Comparison of ENCODE assay signal across 8 cellular contexts in genomic region chr3:196968233-196969000, GRCh38. TPM values are rescaled to one million over a fixed set of nuclear protein-coding genes. Genes with fewer than 3 reads are reported as not detected.
A peak's percentile ranks its signal among the peaks of the same experiment; 100 is the strongest.
DNase-seq lines count a peak whose midpoint lies in the region; ATAC-seq, FAIRE-seq and TF ChIP-seq lines count a peak whose summit lies in the region.

PIGZ (minus strand) TSS chr3:196968833; CDS start chr3:196952031, 16,802 bp downstream.

- H3K27me3 Mint-ChIP-seq in CD8-positive, alpha-beta memory T cell: peaks cover 1 to 4% of the 10 kb centered on the region in 2 donors
- peaks cover 54% of the 10 kb centered on the region for H3K27me3 Mint-ChIP-seq in brain

- no peak within 1 kb of the TSS for H3K9ac ChIP-seq in kidney (ENCODE audit: low read length in 2 of 2)

- TF ChIP-seq CTCF in brain (conservative IDR thresholded peaks at IDR 0.05) (no peak), kidney (IDR thresholded peaks at IDR 0.05; ENCODE audit: borderline replicate concordance, extremely low read depth, insufficient read depth) (no peak)

- POLR2A ChIA-PET in CD8-positive, alpha-beta memory T cell (lab: Charles Lee): interaction anchor here (2.0 kb wide), 1 partner anchor 27 kb away, joined by 9 read pairs; the partner anchor contains the start of gene NCBP2

- H3K27ac ChIP-seq in CD8-positive, alpha-beta memory T cell (ENCODE audit: low read depth, low read length): peak within 1 kb of the TSS; percentile 51
- H3K27ac ChIP-seq in SJSA1 (no peak within 1 kb of the TSS), kidney (ENCODE audit: low read depth in 2 of 2, low read length in 2 of 2) (no peak within 1 kb of the TSS)

- CTCF ChIA-PET in CD8-positive, alpha-beta memory T cell (lab: Charles Lee): interaction anchor here (0.9 to 1.1 kb wide), 2 partner anchors 11 to 131 kb away, joined by 3 read pairs; no protein-coding TSS in a partner anchor

- H3K9me3 Mint-ChIP-seq in CD8-positive, alpha-beta memory T cell: peaks cover 0 to 1% (median 0%) of the 10 kb centered on the region in 5 donors
- peaks cover 6 to 36% (median 8%) of the 10 kb centered on the region in 5 experiments for H3K9me3 Mint-ChIP-seq in brain

- peak within 1 kb of the TSS; percentile 49 for H3K4me3 ChIP-seq in CD8-positive, alpha-beta memory T cell (ENCODE audit: low read length)
- H3K4me3 ChIP-seq in SJSA1: peak within 1 kb of the TSS; percentile 60
- H3K4me3 ChIP-seq in kidney (ENCODE audit: low read length in 2 of 2): peak within 1 kb of the TSS; percentile 47 to 48

- no peaks in the 10 kb centered on the region for H3K9me3 ChIP-seq in CD8-positive, alpha-beta memory T cell (ENCODE audit: low read length)
- peaks cover 10% of the 10 kb centered on the region; the same call in 1 of the 2 replicates for H3K9me3 ChIP-seq in SJSA1 (replicated peaks)
- no peaks in the 10 kb centered on the region for H3K9me3 ChIP-seq in kidney (ENCODE audit: control insufficient read depth in 1 of 2, low read length in 2 of 2)

- peaks cover 5 to 17% (median 8%) of the 10 kb centered on the region in 3 donors for H3K4me1 Mint-ChIP-seq in CD8-positive, alpha-beta memory T cell
- peaks cover 13% of the 10 kb centered on the region for H3K4me1 Mint-ChIP-seq in brain

- no peaks in the 10 kb centered on the region for H3K27me3 ChIP-seq in CD8-positive, alpha-beta memory T cell (ENCODE audit: insufficient read depth, low read length, poor library complexity, severe bottlenecking)
- H3K27me3 ChIP-seq in SJSA1 (replicated peaks): no peaks in the 10 kb centered on the region

- intact Hi-C loops in kidney (cut with DNase I): loop anchor here (10.0 kb wide), 1 partner anchor 134 kb away; no protein-coding TSS in a partner anchor

- peak; percentile 66 for ATAC-seq in HG03280 (IDR thresholded peaks at IDR 0.05; ENCODE audit: unreplicated experiment)

- peak in 2 of 5 donors; percentile 10 to 23 for DNase-seq in CD8-positive, alpha-beta memory T cell
- DNase-seq in GM19240 (ENCODE audit: insufficient read length, low spot score) (peak; percentile 50), SJSA1 (ENCODE audit: low read depth in 1 of 2, low spot score in 2 of 2) (no peak), kidney (peak; percentile 68), pons (ENCODE audit: low spot score) (no peak)
- DNase-seq in stimulated activated CD4-positive, alpha-beta T cell treated with anti-CD3 and anti-CD28 coated beads, Interleukin-4, amount 100 ng/mL, for 1 hour: peak; percentile 56

- no peaks in the 10 kb centered on the region for H3K36me3 Mint-ChIP-seq in CD8-positive, alpha-beta memory T cell
- H3K36me3 Mint-ChIP-seq in brain: peaks cover 39% of the 10 kb centered on the region

- peak within 1 kb of the TSS in 2 of 8 donors; percentile 5 to 52 for H3K27ac Mint-ChIP-seq in CD8-positive, alpha-beta memory T cell
- H3K27ac Mint-ChIP-seq in brain: peak within 1 kb of the TSS in 1 of 5 experiments; percentile 16

- no peaks in the 10 kb centered on the region for H3K4me1 ChIP-seq in CD8-positive, alpha-beta memory T cell (ENCODE audit: insufficient read depth, low read length)
- H3K4me1 ChIP-seq in SJSA1 (replicated peaks) (peaks cover 20% of the 10 kb centered on the region), kidney (ENCODE audit: control insufficient read depth in 1 of 2, insufficient read depth in 1 of 2, low read depth in 1 of 2, low read length in 2 of 2) (peaks cover 0 to 6% of the 10 kb centered on the region in 2 donors)

- FAIRE-seq in kidney (lab: Jason Lieb, UNC): no peak

- H3K4me3 Mint-ChIP-seq in CD8-positive, alpha-beta memory T cell: peak within 1 kb of the TSS; percentile 73 to 92 (median 80)
- peak within 1 kb of the TSS; percentile 77 to 86 (median 81) for H3K4me3 Mint-ChIP-seq in brain

- no peaks in the 10 kb centered on the region for H3K36me3 ChIP-seq in CD8-positive, alpha-beta memory T cell (ENCODE audit: insufficient read depth, low read length)
- H3K36me3 ChIP-seq in SJSA1 (0 out of 2 replicates have a peak, but pooled peaks cover 3% of the 10 kb centered on the region), kidney (ENCODE audit: control insufficient read depth in 1 of 2, insufficient read depth in 2 of 2, low read length in 2 of 2) (no peaks in the 10 kb centered on the region)

RNA-seq across cellular contexts. Expression of gene PIGZ, which starts in this region (rescaled TPM):
- under 1 TPM; 0.31 to 0.49 TPM for total RNA-seq in CD8-positive, alpha-beta memory T cell
- not detected for polyA plus RNA-seq in CD8-positive, alpha-beta memory T cell
- total RNA-seq in SJSA1 (2014; rRNA removed; shearing (Covaris generic)): 0.13 and 0.84 TPM in 2 replicates
- 6.5 TPM for polyA plus RNA-seq in brain (ENCODE audit: insufficient read depth, low read depth, low replicate concordance)
- 3.5 TPM for total RNA-seq in kidney
- polyA plus RNA-seq in kidney (ENCODE audit: insufficient read depth, low read depth, low replicate concordance): 1.4 TPM

Comparison
In these comparisons a context has a peak if more than half of its experiments do, and no peak if none do; other contexts are left out.
1. DNase-seq: peak in GM19240 (single experiment), kidney (single experiment) and stimulated activated CD4-positive, alpha-beta T cell treated with anti-CD3 and anti-CD28 coated beads, Interleukin-4, amount 100 ng/mL, for 1 hour (single experiment); none in SJSA1 (0 of 2) and pons (single experiment).
2. Peak in every context shown above with its lines, with median percentiles within 50 percentile points of each other: H3K4me3 ChIP-seq.